In genomic region chr9:16870606-16871357, GRCh38 we compare ENCODE assay signal across 9 cellular contexts. TPM values are rescaled to one million over a fixed set of nuclear protein-coding genes. Genes with fewer than 3 reads are reported as not detected.
A peak's percentile ranks its signal among the peaks of the same experiment; 100 is the strongest.
DNase-seq lines count a peak whose midpoint lies in the region; ATAC-seq, FAIRE-seq and TF ChIP-seq lines count a peak whose summit lies in the region.
"Had no signal": no experiment of that assay in that cellular context is flagged by ENCODE, and none has a peak within 500 bp of the region (broad histone marks: within the 10 kb centered on the region; RNA-seq: fewer than 3 reads in every experiment).

Gene BNC2 (minus strand): TSS chr9:16870670. CDS start chr9:16870648, 22 bp downstream.

- DNase-seq in DND-41 (peak; percentile 38), LHCN-M2 (ENCODE audit: low read depth) (peak; percentile 72), astrocyte (ENCODE audit: low read depth) (peak; percentile 42), renal cortical epithelial cell (ENCODE audit: low read depth) (no peak), NCI-H1092 (lab: John Stamatoyannopoulos, UW) (no peak), NAMALWA (ENCODE audit: low spot score) (no peak)
- no peak for DNase-seq in stimulated activated naive CD4-positive, alpha-beta T cell treated with Interleukin-2 at 50 U/mL for 16 hours (lab: John Stamatoyannopoulos, UW)

- peaks cover under 1% of the 10 kb centered on the region for H3K36me3 Mint-ChIP-seq in astrocyte (ENCODE audit: low read depth, unreplicated experiment)

- H3K4me1 ChIP-seq in DND-41 (ENCODE audit: insufficient read depth, low read length) (peaks cover 34% of the 10 kb centered on the region), astrocyte (ENCODE audit: insufficient read depth, low read length) (peaks cover 30% of the 10 kb centered on the region)

- H3K27me3 Mint-ChIP-seq in astrocyte (ENCODE audit: low read depth, unreplicated experiment), result no peaks in the 10 kb centered on the region

- peaks cover 2% of the 10 kb centered on the region for H3K9me3 Mint-ChIP-seq in astrocyte (ENCODE audit: unreplicated experiment)

- H3K27ac ChIP-seq in DND-41 (ENCODE audit: low read length), result peak within 1 kb of the TSS; percentile 59
- peak within 1 kb of the TSS; percentile 76 for H3K27ac ChIP-seq in astrocyte (ENCODE audit: low read depth, low read length)

- H3K4me3 ChIP-seq in DND-41 (ENCODE audit: low read depth in 1 of 2, low read length in 2 of 2), result peak within 1 kb of the TSS; percentile 20 to 57; a peak in 3 of 4 replicates
- H3K4me3 ChIP-seq in astrocyte (ENCODE audit: insufficient read depth, low read depth, low read length), result peak within 1 kb of the TSS; percentile 75
- H3K4me3 ChIP-seq in iPS-11a (ENCODE audit: low read depth, low read length), result peak within 1 kb of the TSS; percentile 71

- H2AFZ ChIP-seq in DND-41 (ENCODE audit: low read depth, low read length), result peak within 1 kb of the TSS; percentile 64
- peak within 1 kb of the TSS; percentile 78 for H2AFZ ChIP-seq in astrocyte (ENCODE audit: low read depth, low read length)

- H4K20me1 ChIP-seq in DND-41 (ENCODE audit: insufficient read depth, low read length) (0 out of 2 replicates have a peak, but pooled peaks cover 3% of the 10 kb centered on the region), astrocyte (ENCODE audit: insufficient read depth, low read length) (no peaks in the 10 kb centered on the region)

- no peak for FAIRE-seq in astrocyte (lab: Jason Lieb, UNC)

- H3K79me2 ChIP-seq in DND-41 (ENCODE audit: insufficient read depth, low read length), result no peaks in the 10 kb centered on the region
- H3K79me2 ChIP-seq in astrocyte (ENCODE audit: insufficient read depth, low read length), result peaks cover 32% of the 10 kb centered on the region

- peak within 1 kb of the TSS; percentile 98 for H3K4me3 Mint-ChIP-seq in astrocyte (ENCODE audit: unreplicated experiment)

- TF ChIP-seq CTCF in DND-41 (IDR thresholded peaks at IDR 0.05; ENCODE audit: borderline replicate concordance, extremely low read depth, low read length, poor library complexity, severe bottlenecking) (peak; percentile 4), astrocyte (IDR thresholded peaks at IDR 0.05; ENCODE audit: insufficient read depth, low read depth, low read length) (no peak)

- peak within 1 kb of the TSS; percentile 94 for H3K27ac Mint-ChIP-seq in astrocyte (ENCODE audit: unreplicated experiment)

- peak; percentile 51 for ATAC-seq in DND-41 (ENCODE audit: insufficient read depth, low read depth)

- peaks cover 27% of the 10 kb centered on the region for H3K4me1 Mint-ChIP-seq in astrocyte (ENCODE audit: low read depth, unreplicated experiment)

- H3K9me3 ChIP-seq in DND-41 (ENCODE audit: insufficient read depth, low read length, severe bottlenecking) (no peaks in the 10 kb centered on the region), astrocyte (ENCODE audit: insufficient read depth, low read depth, low read length) (peaks cover under 1% of the 10 kb centered on the region)

- peak within 1 kb of the TSS; percentile 75 for H3K4me2 ChIP-seq in DND-41 (ENCODE audit: insufficient read depth, low read length)
- peak within 1 kb of the TSS; percentile 87 for H3K4me2 ChIP-seq in astrocyte (ENCODE audit: low read length)

- peaks cover 37% of the 10 kb centered on the region for H3K27me3 ChIP-seq in DND-41 (ENCODE audit: insufficient read depth, low read length, poor library complexity)
- no peaks in the 10 kb centered on the region for H3K27me3 ChIP-seq in astrocyte (ENCODE audit: insufficient read depth, low read length)

- H3K9ac ChIP-seq in DND-41 (ENCODE audit: low read depth, low read length), result peak within 1 kb of the TSS; percentile 62
- peak within 1 kb of the TSS; percentile 85 for H3K9ac ChIP-seq in astrocyte (ENCODE audit: low read length)

- H3K36me3 ChIP-seq in DND-41 (ENCODE audit: insufficient read depth, low read length) (no peaks in the 10 kb centered on the region), astrocyte (ENCODE audit: insufficient read depth, low read length) (no peaks in the 10 kb centered on the region)

RNA-seq across cellular contexts. Expression of gene BNC2, which starts in this region (rescaled TPM):
- total RNA-seq in LHCN-M2 (2014; rRNA removed) (16.4 and 23.8 TPM in 2 replicates), astrocyte (38.0 and 47.4 TPM in 2 replicates), renal cortical epithelial cell (9.0 and 22.4 TPM in 2 replicates)
- 7.3 TPM for polyA plus RNA-seq in LHCN-M2 (2012)
- total RNA-seq: T-helper 1 cell treated with Interleukin-12 subunit alpha and Interleukin-12 subunit beta and Interleukin-4 antibody, amounts not matched to agents 30 ng/mL and 1 ng/mL, for 36 hours had no signal

Comparison
In these comparisons a context has a peak if more than half of its experiments do, and no peak if none do; other contexts are left out.
1. DNase-seq: peak in DND-41 (single experiment), LHCN-M2 (single experiment) and astrocyte (single experiment); none in renal cortical epithelial cell (single experiment), NCI-H1092 (single experiment), stimulated activated naive CD4-positive, alpha-beta T cell treated with Interleukin-2 at 50 U/mL for 16 hours (single experiment) and NAMALWA (single experiment).
2. Peak in every context shown above with its lines, with median percentiles within 50 percentile points of each other: H3K4me3 ChIP-seq.